Comparison of ENCODE assay signal across 9 cellular contexts in the genomic region with DNA sequence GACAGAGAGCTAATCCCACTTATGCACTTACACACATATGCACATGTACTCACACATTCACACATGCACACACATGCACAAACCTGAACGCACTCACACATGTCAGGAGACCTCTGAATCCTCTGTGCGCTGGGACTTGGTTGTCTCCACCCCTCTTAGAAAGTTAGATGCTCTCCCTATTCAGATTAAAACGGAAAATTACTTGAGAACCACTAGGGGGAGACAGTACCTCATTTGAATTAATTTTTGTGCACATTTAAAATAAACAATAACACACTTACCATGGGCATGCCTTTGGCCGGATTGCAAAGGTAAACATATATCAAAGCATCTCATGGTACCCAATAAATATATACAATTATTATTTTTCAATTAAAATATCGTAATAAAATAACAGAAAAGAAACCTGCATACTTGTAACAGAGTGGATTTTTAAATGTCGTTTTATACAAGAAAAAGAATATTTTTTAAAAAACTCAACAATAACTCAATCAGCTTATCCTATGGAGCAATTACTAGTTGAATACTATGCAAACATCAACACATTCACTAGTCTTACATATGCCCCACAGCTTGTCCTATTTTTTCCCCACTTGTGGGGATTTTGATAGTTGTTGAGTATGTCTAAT. TPM values are rescaled to one million over a fixed set of nuclear protein-coding genes. Genes with fewer than 3 reads are reported as not detected.
DNase-seq lines count a peak whose midpoint lies in the region; ATAC-seq and TF ChIP-seq lines count a peak whose summit lies in the region.
"Had no signal": no experiment of that assay in that cellular context is flagged by ENCODE, and none has a peak within 500 bp of the region (broad histone marks: within the 10 kb centered on the region; RNA-seq: fewer than 3 reads in every experiment).

No MANE protein-coding gene starts in this region.

- peak; percentile 25 for DNase-seq in EL
- peak; percentile 74 for DNase-seq in Karpas-422
- no peak for DNase-seq in WTC11 (ENCODE audit: low spot score)
- DNase-seq in right lobe of liver, result no peak
- DNase-seq in lower leg skin (ENCODE audit: low spot score in 2 of 2), result no peak
- DNase-seq in activated naive CD4-positive, alpha-beta T cell (lab: John Stamatoyannopoulos, UW), result no peak
- no peak for DNase-seq in stimulated activated CD4-positive, alpha-beta T cell treated with anti-CD3 and anti-CD28 coated beads, Interleukin-2, amount 100 ng/mL, for 24 hours

- ATAC-seq in WTC11, result no peak
- peak in 3 of 4 donors; percentile 23 to 38 (median 32) for ATAC-seq in right lobe of liver
- ATAC-seq in GM21529 (IDR thresholded peaks at IDR 0.05; ENCODE audit: unreplicated experiment), result no peak

- H3K27ac Mint-ChIP-seq in WTC11, result no peak overlapping the region

- no peaks in the 10 kb centered on the region for H3K79me2 ChIP-seq in Karpas-422 (ENCODE audit: low read length)

- H3K4me2 ChIP-seq in Karpas-422 (ENCODE audit: low read depth, low read length, poor library complexity, severe bottlenecking), result no peak overlapping the region

- peaks cover 29% of the 10 kb centered on the region for H3K36me3 Mint-ChIP-seq in WTC11

- no peak for TF ChIP-seq POLR2A in right lobe of liver (IDR thresholded peaks at IDR 0.05)
- TF ChIP-seq POLR2A in lower leg skin (IDR thresholded peaks at IDR 0.05), result no peak

- no peak overlapping the region for H3K4me3 ChIP-seq in Karpas-422 (ENCODE audit: low read length)
- H3K4me3 ChIP-seq in right lobe of liver, result no peak overlapping the region
- no peak overlapping the region for H3K4me3 ChIP-seq in lower leg skin (ENCODE audit: low read depth, poor library complexity, severe bottlenecking)

- peaks cover 68% of the 10 kb centered on the region for H3K9me3 Mint-ChIP-seq in WTC11

- no peak overlapping the region for H3K9ac ChIP-seq in Karpas-422 (ENCODE audit: low read length)

- H3K4me3 Mint-ChIP-seq in WTC11, result no peak overlapping the region

- H3K27me3 ChIP-seq in Karpas-422 (ENCODE audit: low read length) (no peaks in the 10 kb centered on the region), right lobe of liver (no peaks in the 10 kb centered on the region)

- intact Hi-C loops in right lobe of liver (cut with DNase I), result no loop called here
- intact Hi-C loops in lower leg skin (cut with DNase I; ENCODE audit: low total_unique reads), result no loop called here

- peaks cover 4% of the 10 kb centered on the region for H3K27me3 Mint-ChIP-seq in WTC11 (ENCODE audit: low read depth)

- H4K20me1 ChIP-seq in Karpas-422 (ENCODE audit: insufficient read depth, low read depth, low read length), result no peaks in the 10 kb centered on the region

- POLR2A ChIA-PET in WTC11 (lab: Charles Lee), result no interaction called here

- H3K36me3 ChIP-seq in Karpas-422 (ENCODE audit: insufficient read depth, low read length) (no peaks in the 10 kb centered on the region), right lobe of liver (no peaks in the 10 kb centered on the region)

- H3K4me1 Mint-ChIP-seq in WTC11, result no peaks in the 10 kb centered on the region

- WGBS in right lobe of liver (ENCODE audit: insufficient coverage, low coverage, low lambda C conversion rate, missing lambda C conversion rate), result 25% methylated on average over 6 of the region's 6 CpGs
- WGBS in lower leg skin, 2 donors, result 34 to 36% methylated on average over 6 of the region's 6 CpGs

- H2AFZ ChIP-seq in Karpas-422 (ENCODE audit: low read length), result no peak overlapping the region

- no peak overlapping the region for H3K27ac ChIP-seq in Karpas-422 (ENCODE audit: low read length)
- no peak overlapping the region for H3K27ac ChIP-seq in right lobe of liver

- H3K9me3 ChIP-seq in Karpas-422 (ENCODE audit: low read length) (no peaks in the 10 kb centered on the region), right lobe of liver (no peaks in the 10 kb centered on the region)

- no peaks in the 10 kb centered on the region for H3K4me1 ChIP-seq in Karpas-422 (ENCODE audit: low read length)
- H3K4me1 ChIP-seq in right lobe of liver, result no peaks in the 10 kb centered on the region

- H3K9me2 ChIP-seq in Karpas-422 (replicated peaks; ENCODE audit: insufficient read depth, low read length), result no peaks in the 10 kb centered on the region

- CTCF ChIA-PET in WTC11 (lab: Charles Lee), result interaction anchor here (0.6 to 2.5 kb wide), 2 partner anchors 10 to 21 kb away, joined by 3 to 25 read pairs; a partner anchor contains a TSS

- TF ChIP-seq CTCF in WTC11 (IDR thresholded peaks at IDR 0.05) (peak; percentile 38; the same call in 1 of the 2 replicates), right lobe of liver (IDR thresholded peaks at IDR 0.05) (peak; percentile 37 to 61 (median 52)), lower leg skin (IDR thresholded peaks at IDR 0.05) (no peak)

TF ChIP-seq in WTC11, 78 proteins besides CTCF, POLR2A, EP300 and RAD21 (continues in another document):
- TF ChIP-seq ZNF416 (CRISPR knock-in tag; IDR thresholded peaks at IDR 0.05), result no peak
- TF ChIP-seq, protein P1, sequence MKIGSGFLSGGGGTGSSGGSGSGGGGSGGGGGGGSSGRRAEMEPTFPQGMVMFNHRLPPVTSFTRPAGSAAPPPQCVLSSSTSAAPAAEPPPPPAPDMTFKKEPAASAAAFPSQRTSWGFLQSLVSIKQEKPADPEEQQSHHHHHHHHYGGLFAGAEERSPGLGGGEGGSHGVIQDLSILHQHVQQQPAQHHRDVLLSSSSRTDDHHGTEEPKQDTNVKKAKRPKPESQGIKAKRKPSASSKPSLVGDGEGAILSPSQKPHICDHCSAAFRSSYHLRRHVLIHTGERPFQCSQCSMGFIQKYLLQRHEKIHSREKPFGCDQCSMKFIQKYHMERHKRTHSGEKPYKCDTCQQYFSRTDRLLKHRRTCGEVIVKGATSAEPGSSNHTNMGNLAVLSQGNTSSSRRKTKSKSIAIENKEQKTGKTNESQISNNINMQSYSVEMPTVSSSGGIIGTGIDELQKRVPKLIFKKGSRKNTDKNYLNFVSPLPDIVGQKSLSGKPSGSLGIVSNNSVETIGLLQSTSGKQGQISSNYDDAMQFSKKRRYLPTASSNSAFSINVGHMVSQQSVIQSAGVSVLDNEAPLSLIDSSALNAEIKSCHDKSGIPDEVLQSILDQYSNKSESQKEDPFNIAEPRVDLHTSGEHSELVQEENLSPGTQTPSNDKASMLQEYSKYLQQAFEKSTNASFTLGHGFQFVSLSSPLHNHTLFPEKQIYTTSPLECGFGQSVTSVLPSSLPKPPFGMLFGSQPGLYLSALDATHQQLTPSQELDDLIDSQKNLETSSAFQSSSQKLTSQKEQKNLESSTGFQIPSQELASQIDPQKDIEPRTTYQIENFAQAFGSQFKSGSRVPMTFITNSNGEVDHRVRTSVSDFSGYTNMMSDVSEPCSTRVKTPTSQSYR (CRISPR knock-in tag; IDR thresholded peaks at IDR 0.05), result no peak
- TF ChIP-seq, protein P2, sequence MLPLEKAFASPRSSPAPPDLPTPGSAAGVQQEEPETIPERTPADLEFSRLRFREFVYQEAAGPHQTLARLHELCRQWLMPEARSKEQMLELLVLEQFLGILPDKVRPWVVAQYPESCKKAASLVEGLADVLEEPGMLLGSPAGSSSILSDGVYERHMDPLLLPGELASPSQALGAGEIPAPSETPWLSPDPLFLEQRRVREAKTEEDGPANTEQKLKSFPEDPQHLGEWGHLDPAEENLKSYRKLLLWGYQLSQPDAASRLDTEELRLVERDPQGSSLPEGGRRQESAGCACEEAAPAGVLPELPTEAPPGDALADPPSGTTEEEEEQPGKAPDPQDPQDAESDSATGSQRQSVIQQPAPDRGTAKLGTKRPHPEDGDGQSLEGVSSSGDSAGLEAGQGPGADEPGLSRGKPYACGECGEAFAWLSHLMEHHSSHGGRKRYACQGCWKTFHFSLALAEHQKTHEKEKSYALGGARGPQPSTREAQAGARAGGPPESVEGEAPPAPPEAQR (CRISPR knock-in tag; IDR thresholded peaks at IDR 0.05), result no peak
- no peak for TF ChIP-seq NR1H2 (CRISPR knock-in tag; IDR thresholded peaks at IDR 0.05)
- TF ChIP-seq, protein P3, sequence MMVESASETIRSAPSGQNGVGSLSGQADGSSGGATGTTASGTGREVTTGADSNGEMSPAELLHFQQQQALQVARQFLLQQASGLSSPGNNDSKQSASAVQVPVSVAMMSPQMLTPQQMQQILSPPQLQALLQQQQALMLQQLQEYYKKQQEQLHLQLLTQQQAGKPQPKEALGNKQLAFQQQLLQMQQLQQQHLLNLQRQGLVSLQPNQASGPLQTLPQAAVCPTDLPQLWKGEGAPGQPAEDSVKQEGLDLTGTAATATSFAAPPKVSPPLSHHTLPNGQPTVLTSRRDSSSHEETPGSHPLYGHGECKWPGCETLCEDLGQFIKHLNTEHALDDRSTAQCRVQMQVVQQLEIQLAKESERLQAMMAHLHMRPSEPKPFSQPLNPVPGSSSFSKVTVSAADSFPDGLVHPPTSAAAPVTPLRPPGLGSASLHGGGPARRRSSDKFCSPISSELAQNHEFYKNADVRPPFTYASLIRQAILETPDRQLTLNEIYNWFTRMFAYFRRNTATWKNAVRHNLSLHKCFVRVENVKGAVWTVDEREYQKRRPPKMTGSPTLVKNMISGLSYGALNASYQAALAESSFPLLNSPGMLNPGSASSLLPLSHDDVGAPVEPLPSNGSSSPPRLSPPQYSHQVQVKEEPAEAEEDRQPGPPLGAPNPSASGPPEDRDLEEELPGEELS (CRISPR knock-in tag; IDR thresholded peaks at IDR 0.05), result no peak

RNA-seq across cellular contexts. Expression of a gene that starts 9.5 kb away (rescaled TPM):
- not detected in 2 replicates for total RNA-seq in Karpas-422 (2014; rRNA removed; shearing (Covaris generic); ENCODE audit: low replicate concordance)
- total RNA-seq in WTC11 (2021), result not detected in 3 replicates
- 1 to 10 TPM; 1.9 to 9.5 (median 2.5) TPM for total RNA-seq in right lobe of liver
- 1 to 10 TPM in 1 of 4 donors, under 1 TPM in 3; 0.15 to 1.6 (median 0.78) TPM for total RNA-seq in lower leg skin
- total RNA-seq: pulmonary artery endothelial cell had no signal

RNA-seq across cellular contexts. Expression of a gene that starts 23.0 kb away (rescaled TPM):
- 0.07 and 5.2 TPM in 2 replicates for total RNA-seq in Karpas-422 (2014; rRNA removed; shearing (Covaris generic); ENCODE audit: low replicate concordance)
- 0.09 TPM in 1 of 3 replicates, not detected in the others for total RNA-seq in WTC11 (2021)
- total RNA-seq in right lobe of liver, result 10 to 100 TPM in 1 of 6 experiments, 1 to 10 TPM in 5; 1.7 to 21.9 (median 4.1) TPM
- under 1 TPM; 0.10 to 0.69 (median 0.50) TPM for total RNA-seq in lower leg skin
- total RNA-seq: pulmonary artery endothelial cell had no signal

RNA-seq across cellular contexts. Expression of a gene that starts 59.9 kb away (rescaled TPM):
- total RNA-seq in Karpas-422 (2014; rRNA removed; shearing (Covaris generic); ENCODE audit: low replicate concordance), result not detected in 2 replicates
- total RNA-seq in WTC11 (2021) (not detected in 3 replicates), right lobe of liver (1 to 10 TPM in 3 of 6 experiments, under 1 TPM in 3; 0.62 to 2.7 (median 1.0) TPM), lower leg skin (under 1 TPM in 1 of 4 donors, not detected in 3; 0.23 TPM)
- total RNA-seq: pulmonary artery endothelial cell had no signal

Comparison
In these comparisons a context has a peak if more than half of its experiments do, and no peak if none do; other contexts are left out.
1. DNase-seq: peak in EL (single experiment) and Karpas-422 (single experiment); none in WTC11 (single experiment), right lobe of liver (0 of 3), lower leg skin (0 of 2), activated naive CD4-positive, alpha-beta T cell (0 of 4) and stimulated activated CD4-positive, alpha-beta T cell treated with anti-CD3 and anti-CD28 coated beads, Interleukin-2, amount 100 ng/mL, for 24 hours (0 of 2).
2. ATAC-seq: peak in right lobe of liver (3 of 4); none in WTC11 (single experiment) and GM21529 (single experiment).
3. CTCF ChIP-seq: peak in WTC11 (single experiment) and right lobe of liver (4 of 4); none in lower leg skin (0 of 3).